In the genomic region with DNA sequence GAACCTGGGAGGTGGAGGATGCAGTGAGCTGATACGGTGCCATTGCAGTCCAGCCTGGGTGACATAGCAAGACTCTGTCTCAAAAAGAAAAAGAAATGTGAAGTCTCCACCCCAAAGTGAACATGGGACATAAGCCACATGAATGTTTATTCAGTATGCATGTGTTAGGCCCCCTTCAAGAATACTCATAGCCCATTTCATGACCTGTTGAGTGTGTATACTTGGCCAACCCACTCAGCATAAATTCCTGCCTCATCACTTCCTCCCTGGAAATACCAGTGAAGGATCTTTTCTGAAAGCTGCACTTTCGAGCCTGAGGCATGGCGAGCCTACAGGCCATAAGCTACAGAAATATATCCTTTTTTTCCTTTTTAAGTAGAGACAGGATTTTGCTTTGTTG, we compare ENCODE assay signal across 5 cellular contexts. TPM values are rescaled to one million over a fixed set of nuclear protein-coding genes. Genes with fewer than 3 reads are reported as not detected.
"Had no signal": no experiment of that assay in that cellular context is flagged by ENCODE, and none has a peak within 500 bp of the region (broad histone marks: within the 10 kb centered on the region; RNA-seq: fewer than 3 reads in every experiment).

No MANE protein-coding gene starts in this region.

RNA-seq across cellular contexts. Expression of a gene that starts 6.8 kb away (rescaled TPM):
- total RNA-seq: HepG2, HT-29, HT1080, IMR-90, K562 had no signal

RNA-seq across cellular contexts. Expression of a gene that starts 18.0 kb away (rescaled TPM):
- total RNA-seq: HepG2, HT-29, HT1080, IMR-90, K562 had no signal

RNA-seq across cellular contexts. Expression of a gene that starts 34.8 kb away (rescaled TPM):
- total RNA-seq: HepG2, HT-29, HT1080, IMR-90, K562 had no signal

RNA-seq across cellular contexts. Expression of a gene that starts 47.6 kb away (rescaled TPM):
- total RNA-seq: HepG2, HT-29, HT1080, IMR-90, K562 had no signal

RNA-seq across cellular contexts. Expression of a gene that starts 53.8 kb away (rescaled TPM):
- total RNA-seq: HepG2, HT-29, HT1080, IMR-90, K562 had no signal
